ENCODE assay signal across 8 cellular contexts in genomic region chr19:11538232-11539036, GRCh38. TPM values are rescaled to one million over a fixed set of nuclear protein-coding genes. Genes with fewer than 3 reads are reported as not detected.
A peak's percentile ranks its signal among the peaks of the same experiment; 100 is the strongest.
DNase-seq lines count a peak whose midpoint lies in the region; ATAC-seq, FAIRE-seq and TF ChIP-seq lines count a peak whose summit lies in the region.

Gene CNN1 (plus strand): TSS chr19:11538851. CDS start chr19:11538928, 77 bp downstream.

- TF ChIP-seq CTCF in chondrocyte (IDR thresholded peaks at IDR 0.05) (no peak), kidney (IDR thresholded peaks at IDR 0.05; ENCODE audit: borderline replicate concordance, extremely low read depth, insufficient read depth) (no peak)

- DNase-seq in HTR-8/SVneo (ENCODE audit: insufficient read length, low spot score) (peak; percentile 80), chondrocyte (ENCODE audit: low spot score) (no peak), kidney (peak; percentile 88), stromal cell of bone marrow (ENCODE audit: low read depth) (peak; percentile 36), posterior cingulate gyrus (no peak), NK-92 (lab: John Stamatoyannopoulos, UW; ENCODE audit: unreplicated experiment) (no peak), COR-L47 (lab: John Stamatoyannopoulos, UW) (no peak)

- H3K9me3 ChIP-seq in kidney (ENCODE audit: control insufficient read depth in 1 of 2, low read length in 2 of 2) = no peaks in the 10 kb centered on the region

- ATAC-seq in activated CD4-positive, CD25-positive, alpha-beta regulatory T cell treated with anti-CD3 and anti-CD28 coated beads, Interleukin-2, amount 50 U/mL, for 24 hours = no peak

- H3K4me1 Mint-ChIP-seq in chondrocyte (ENCODE audit: low read depth) = peaks cover 31% of the 10 kb centered on the region

- intact Hi-C loops in kidney (cut with DNase I) (no loop called here), posterior cingulate gyrus (cut with DNase I) (no loop called here)

- H3K36me3 ChIP-seq in kidney (ENCODE audit: control insufficient read depth in 1 of 2, insufficient read depth in 2 of 2, low read length in 2 of 2) = no peaks in the 10 kb centered on the region

- H3K9ac ChIP-seq in kidney (ENCODE audit: low read length in 2 of 2) = peak within 1 kb of the TSS; percentile 23 to 46

- H3K27ac Mint-ChIP-seq in chondrocyte (ENCODE audit: unreplicated experiment) = peak within 1 kb of the TSS; percentile 89

- peak within 1 kb of the TSS; percentile 71 to 75 for H3K27ac ChIP-seq in kidney (ENCODE audit: low read depth in 2 of 2, low read length in 2 of 2)

- no peaks in the 10 kb centered on the region for H3K36me3 Mint-ChIP-seq in chondrocyte (ENCODE audit: low read depth)

- no peaks in the 10 kb centered on the region for H3K27me3 Mint-ChIP-seq in chondrocyte (ENCODE audit: low read depth)

- no peaks in the 10 kb centered on the region for H3K9me3 Mint-ChIP-seq in chondrocyte (ENCODE audit: low read depth)

- peak within 1 kb of the TSS; percentile 32 to 39 for H3K4me3 ChIP-seq in kidney (ENCODE audit: low read length in 2 of 2)

- no peak for FAIRE-seq in HTR-8/SVneo (lab: Jason Lieb, UNC)
- no peak for FAIRE-seq in kidney (lab: Jason Lieb, UNC)

- H3K4me3 Mint-ChIP-seq in chondrocyte (ENCODE audit: unreplicated experiment) = peak within 1 kb of the TSS; percentile 78

- H3K4me1 ChIP-seq in kidney (ENCODE audit: control insufficient read depth in 1 of 2, insufficient read depth in 1 of 2, low read depth in 1 of 2, low read length in 2 of 2) = peaks cover 3 to 8% of the 10 kb centered on the region in 2 donors

RNA-seq across cellular contexts. Expression of gene CNN1, which starts in this region (rescaled TPM):
- total RNA-seq in chondrocyte (20.1 to 213 TPM (median 199 TPM) in 3 replicates), kidney (47.8 TPM)
- 42.2 TPM for polyA plus RNA-seq in kidney (ENCODE audit: insufficient read depth, low read depth, low replicate concordance)

Comparison
In these comparisons a context has a peak if more than half of its experiments do, and no peak if none do; other contexts are left out.
1. DNase-seq: peak in HTR-8/SVneo (single experiment), kidney (single experiment) and stromal cell of bone marrow (single experiment); none in chondrocyte (single experiment), posterior cingulate gyrus (0 of 10), NK-92 (single experiment) and COR-L47 (single experiment).